ENCODE assay signal across 29 cellular contexts in the genomic region with DNA sequence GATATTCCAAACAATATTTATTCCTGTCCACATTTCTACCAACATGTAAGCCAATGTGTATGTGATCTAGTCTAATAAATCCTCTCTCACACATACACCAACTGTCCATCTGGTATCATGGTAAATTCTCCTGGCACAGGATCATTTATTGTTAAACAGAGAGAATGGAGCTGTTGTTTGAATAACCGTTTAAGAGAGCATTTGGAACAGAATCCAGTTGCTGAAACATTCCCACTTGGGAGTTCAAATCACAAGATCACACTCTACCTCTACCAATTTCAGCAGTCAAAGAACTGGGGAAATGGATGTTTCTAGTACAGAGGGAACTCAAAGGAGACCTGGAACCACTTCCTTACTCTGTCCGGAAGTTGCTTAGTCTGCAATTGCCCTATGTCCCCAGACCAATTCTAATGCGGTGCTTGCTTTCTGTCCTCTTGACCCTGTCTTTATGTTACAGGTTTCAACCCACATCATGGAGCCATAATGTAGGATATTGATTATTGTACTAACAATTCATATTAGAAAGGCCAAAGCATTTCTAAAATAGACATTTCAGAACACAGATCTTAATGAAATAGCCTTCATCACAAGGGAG.
A peak's percentile ranks its signal among the peaks of the same experiment; 100 is the strongest.
DNase-seq lines count a peak whose midpoint lies in the region; TF ChIP-seq lines count a peak whose summit lies in the region.
"Had no signal": no experiment of that assay in that cellular context is flagged by ENCODE, and none has a peak within 500 bp of the region (broad histone marks: within the 10 kb centered on the region; RNA-seq: fewer than 3 reads in every experiment).

No MANE protein-coding gene starts in this region.

- H3K79me2 ChIP-seq in PC-9 (ENCODE audit: low read depth), result no peaks in the 10 kb centered on the region

- no peak overlapping the region for H3K4me2 ChIP-seq in PC-9

- CTCF ChIA-PET in PC-9 (lab: Charles Lee), result no interaction called here

- no peaks in the 10 kb centered on the region for H3K36me3 ChIP-seq in PC-9 (ENCODE audit: low read depth)
- H3K36me3 ChIP-seq: ascending aorta, prostate gland, sigmoid colon had no signal

- peak; percentile 32 for DNase-seq in DMS153 (lab: John Stamatoyannopoulos, UW)
- no peak for DNase-seq in DMS153 treated with DMSO at 0.1 percent for 48 hours (lab: John Stamatoyannopoulos, UW; ENCODE audit: unreplicated experiment)
- peak; percentile 41 for DNase-seq in epithelial cell of esophagus (ENCODE audit: low read depth)
- DNase-seq in lung microvascular endothelial cell (ENCODE audit: low read depth in 2 of 2), result peak; percentile 18 to 42
- no peak for DNase-seq in substantia nigra (lab: John Stamatoyannopoulos, UW)
- DNase-seq in middle frontal gyrus (ENCODE audit: extremely low spot score, low spot score), result no peak
- DNase-seq in NCI-H128 (lab: John Stamatoyannopoulos, UW; ENCODE audit: unreplicated experiment), result no peak
- no peak for DNase-seq in PC-9
- DNase-seq: activated CD4-positive, CD25-positive, alpha-beta regulatory T cell; activated gamma-delta T cell; activated T-cell treated with anti-CD3 and anti-CD28 coated beads, Interleukin-2, amount 50 U/mL, for 24 hours; caudate nucleus; CD4-positive, alpha-beta T cell; cortex of kidney; effector memory CD4-positive, alpha-beta T cell; GOT3; immature natural killer cell; naive B cell; NCI-H2107; NCI-H446 treated with DMSO at 0.1 percent for 48 hours; sigmoid colon; stimulated activated CD4-positive, alpha-beta T cell treated with anti-CD3 and anti-CD28 coated beads, Interleukin-4, amount 100 ng/mL, for 4 hours; T-helper 1 cell; trophoblast cell had no signal

- no peak overlapping the region for H3K4me3 ChIP-seq in epithelial cell of esophagus (ENCODE audit: low read length)
- no peak overlapping the region for H3K4me3 ChIP-seq in PC-9
- H3K4me3 ChIP-seq: ascending aorta, gastroesophageal sphincter, prostate gland, sigmoid colon, SK-N-MC had no signal

- H4K20me1 ChIP-seq in PC-9 (ENCODE audit: insufficient read depth), result no peaks in the 10 kb centered on the region

- peaks cover 4% of the 10 kb centered on the region; the same call in 1 of the 2 replicates for H3F3A ChIP-seq in PC-9 (ENCODE audit: insufficient read depth, low read depth)

- no peak for TF ChIP-seq CTCF in epithelial cell of esophagus (IDR thresholded peaks at IDR 0.05; ENCODE audit: insufficient read depth, low read depth, low read length, missing control alignments)
- no peak for TF ChIP-seq CTCF in PC-9 (conservative IDR thresholded peaks at IDR 0.05)

- intact Hi-C loops in PC-9 (cut with micrococcal nuclease; ENCODE audit: unreplicated experiment), result no loop called here

- no peak overlapping the region for H2AFZ ChIP-seq in PC-9

- no TSS peak for BruUV-seq in PC-9 (replicated peaks; lab: Mats Ljungman, UMichigan)

- POLR2A ChIA-PET in PC-9 (lab: Charles Lee; ENCODE audit: unreplicated experiment), result no interaction called here

- H3K9me2 ChIP-seq in PC-9 (ENCODE audit: insufficient read depth), result no peaks in the 10 kb centered on the region

- H3K9me3 ChIP-seq in PC-9 (ENCODE audit: insufficient read depth, low read depth), result no peaks in the 10 kb centered on the region
- H3K9me3 ChIP-seq: ascending aorta, gastroesophageal sphincter, prostate gland, sigmoid colon had no signal

- H3K27me3 ChIP-seq in PC-9 (ENCODE audit: insufficient read depth, low read depth), result no peaks in the 10 kb centered on the region
- H3K27me3 ChIP-seq: ascending aorta, gastroesophageal sphincter, sigmoid colon had no signal

- H3K4me1 ChIP-seq in PC-9 (replicated peaks; ENCODE audit: insufficient read depth), result peaks cover 19% of the 10 kb centered on the region
- H3K4me1 ChIP-seq: gastroesophageal sphincter, prostate gland, sigmoid colon had no signal

- H3K27ac ChIP-seq in substantia nigra (ENCODE audit: low read depth, low read length, poor library complexity, severe bottlenecking) (peak overlapping the region; percentile 46), PC-9 (no peak overlapping the region)
- H3K27ac ChIP-seq: 22Rv1, ascending aorta, gastroesophageal sphincter, prostate gland, sigmoid colon, SK-N-MC had no signal

Comparison
In these comparisons a context has a peak if more than half of its experiments do, and no peak if none do; other contexts are left out.
1. DNase-seq: peak in DMS153 (single experiment), epithelial cell of esophagus (single experiment) and lung microvascular endothelial cell (2 of 2); none in DMS153 treated with DMSO at 0.1 percent for 48 hours (single experiment), substantia nigra (0 of 49), middle frontal gyrus (single experiment), NCI-H128 (single experiment) and PC-9 (0 of 2).